ENCODE assay signal across 1 cellular context in the genomic region with DNA sequence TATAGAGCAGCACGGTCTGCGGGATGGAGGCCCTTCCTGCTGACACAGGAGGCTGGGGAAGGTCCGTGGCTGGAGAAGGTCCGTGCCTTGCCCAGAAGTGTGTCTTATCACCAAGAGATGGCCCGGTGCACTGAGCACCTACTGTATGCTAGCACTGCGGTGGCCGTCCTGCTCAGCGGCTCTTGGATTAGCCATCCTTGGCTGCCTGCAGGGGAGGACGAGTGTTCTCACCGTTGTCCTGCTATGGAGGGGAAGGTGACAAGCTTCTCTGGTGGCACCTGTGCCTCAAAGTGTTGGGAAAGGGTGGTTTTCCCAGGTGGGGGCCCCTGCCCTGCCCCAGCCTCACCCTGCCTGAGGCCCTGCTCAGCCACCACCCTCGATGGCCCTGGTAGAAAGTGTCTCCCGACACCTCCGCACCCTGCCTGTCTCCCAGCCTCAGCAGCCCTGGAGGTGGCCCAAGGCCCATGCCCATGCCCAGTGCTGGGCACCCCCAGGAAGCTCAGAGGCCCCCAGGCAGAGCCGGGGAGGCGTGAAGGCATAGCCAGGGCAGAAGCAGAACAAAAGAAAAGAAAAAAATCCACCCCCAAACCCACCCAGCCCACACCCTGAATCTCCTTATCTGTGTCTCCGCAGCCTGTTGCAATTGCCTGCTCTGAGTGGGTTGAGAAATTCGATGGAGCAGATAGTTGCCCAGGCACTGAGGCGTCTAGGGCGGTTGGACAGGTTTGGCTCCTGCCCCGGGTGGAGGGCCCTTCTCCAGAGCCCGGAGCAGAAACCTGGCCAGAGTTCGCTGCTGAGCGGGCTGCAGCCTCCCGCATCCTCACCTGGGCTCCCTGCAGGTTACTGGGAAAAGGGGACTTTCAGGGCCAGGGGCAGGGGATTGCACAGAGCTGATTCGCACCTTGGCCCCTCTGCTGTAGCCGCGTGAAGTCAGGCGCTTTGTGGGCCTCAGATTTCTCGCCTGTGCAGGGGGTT.
TF ChIP-seq lines count a peak whose summit lies in the region.

No MANE protein-coding gene starts in this region.

TF ChIP-seq in HCT116, 20 proteins besides CTCF, POLR2A, EP300 and RAD21 (continued from another document):
- TF ChIP-seq, protein P1, sequence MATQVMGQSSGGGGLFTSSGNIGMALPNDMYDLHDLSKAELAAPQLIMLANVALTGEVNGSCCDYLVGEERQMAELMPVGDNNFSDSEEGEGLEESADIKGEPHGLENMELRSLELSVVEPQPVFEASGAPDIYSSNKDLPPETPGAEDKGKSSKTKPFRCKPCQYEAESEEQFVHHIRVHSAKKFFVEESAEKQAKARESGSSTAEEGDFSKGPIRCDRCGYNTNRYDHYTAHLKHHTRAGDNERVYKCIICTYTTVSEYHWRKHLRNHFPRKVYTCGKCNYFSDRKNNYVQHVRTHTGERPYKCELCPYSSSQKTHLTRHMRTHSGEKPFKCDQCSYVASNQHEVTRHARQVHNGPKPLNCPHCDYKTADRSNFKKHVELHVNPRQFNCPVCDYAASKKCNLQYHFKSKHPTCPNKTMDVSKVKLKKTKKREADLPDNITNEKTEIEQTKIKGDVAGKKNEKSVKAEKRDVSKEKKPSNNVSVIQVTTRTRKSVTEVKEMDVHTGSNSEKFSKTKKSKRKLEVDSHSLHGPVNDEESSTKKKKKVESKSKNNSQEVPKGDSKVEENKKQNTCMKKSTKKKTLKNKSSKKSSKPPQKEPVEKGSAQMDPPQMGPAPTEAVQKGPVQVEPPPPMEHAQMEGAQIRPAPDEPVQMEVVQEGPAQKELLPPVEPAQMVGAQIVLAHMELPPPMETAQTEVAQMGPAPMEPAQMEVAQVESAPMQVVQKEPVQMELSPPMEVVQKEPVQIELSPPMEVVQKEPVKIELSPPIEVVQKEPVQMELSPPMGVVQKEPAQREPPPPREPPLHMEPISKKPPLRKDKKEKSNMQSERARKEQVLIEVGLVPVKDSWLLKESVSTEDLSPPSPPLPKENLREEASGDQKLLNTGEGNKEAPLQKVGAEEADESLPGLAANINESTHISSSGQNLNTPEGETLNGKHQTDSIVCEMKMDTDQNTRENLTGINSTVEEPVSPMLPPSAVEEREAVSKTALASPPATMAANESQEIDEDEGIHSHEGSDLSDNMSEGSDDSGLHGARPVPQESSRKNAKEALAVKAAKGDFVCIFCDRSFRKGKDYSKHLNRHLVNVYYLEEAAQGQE (IDR thresholded peaks at IDR 0.05; ENCODE audit: low read depth): no peak
- TF ChIP-seq, protein P2, sequence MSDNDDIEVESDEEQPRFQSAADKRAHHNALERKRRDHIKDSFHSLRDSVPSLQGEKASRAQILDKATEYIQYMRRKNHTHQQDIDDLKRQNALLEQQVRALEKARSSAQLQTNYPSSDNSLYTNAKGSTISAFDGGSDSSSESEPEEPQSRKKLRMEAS (IDR thresholded peaks at IDR 0.05): no peak
- no peak for TF ChIP-seq TCF7L2 (IDR thresholded peaks at IDR 0.05; ENCODE audit: borderline replicate concordance, extremely low read depth, insufficient read depth, insufficient read length)
- no peak for TF ChIP-seq CEBPB (IDR thresholded peaks at IDR 0.05; ENCODE audit: low read depth)
- no peak for TF ChIP-seq EZH2 (IDR thresholded peaks at IDR 0.05)
- no peak for TF ChIP-seq FOSL1 (IDR thresholded peaks at IDR 0.05; ENCODE audit: low read depth)
- no peak for TF ChIP-seq ZFX (IDR thresholded peaks at IDR 0.05)
- TF ChIP-seq, protein P3, sequence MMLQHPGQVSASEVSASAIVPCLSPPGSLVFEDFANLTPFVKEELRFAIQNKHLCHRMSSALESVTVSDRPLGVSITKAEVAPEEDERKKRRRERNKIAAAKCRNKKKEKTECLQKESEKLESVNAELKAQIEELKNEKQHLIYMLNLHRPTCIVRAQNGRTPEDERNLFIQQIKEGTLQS (IDR thresholded peaks at IDR 0.05): no peak
- no peak for TF ChIP-seq YY1 (IDR thresholded peaks at IDR 0.05; ENCODE audit: extremely low read depth, insufficient replicate concordance, low read depth, low read length)
- TF ChIP-seq SP1 (IDR thresholded peaks at IDR 0.05; ENCODE audit: low read depth): no peak
- TF ChIP-seq POLR2AphosphoS5 (IDR thresholded peaks at IDR 0.05; ENCODE audit: low read depth, low read length): no peak
